8 cellular contexts compared by ENCODE assay signal in the genomic region with DNA sequence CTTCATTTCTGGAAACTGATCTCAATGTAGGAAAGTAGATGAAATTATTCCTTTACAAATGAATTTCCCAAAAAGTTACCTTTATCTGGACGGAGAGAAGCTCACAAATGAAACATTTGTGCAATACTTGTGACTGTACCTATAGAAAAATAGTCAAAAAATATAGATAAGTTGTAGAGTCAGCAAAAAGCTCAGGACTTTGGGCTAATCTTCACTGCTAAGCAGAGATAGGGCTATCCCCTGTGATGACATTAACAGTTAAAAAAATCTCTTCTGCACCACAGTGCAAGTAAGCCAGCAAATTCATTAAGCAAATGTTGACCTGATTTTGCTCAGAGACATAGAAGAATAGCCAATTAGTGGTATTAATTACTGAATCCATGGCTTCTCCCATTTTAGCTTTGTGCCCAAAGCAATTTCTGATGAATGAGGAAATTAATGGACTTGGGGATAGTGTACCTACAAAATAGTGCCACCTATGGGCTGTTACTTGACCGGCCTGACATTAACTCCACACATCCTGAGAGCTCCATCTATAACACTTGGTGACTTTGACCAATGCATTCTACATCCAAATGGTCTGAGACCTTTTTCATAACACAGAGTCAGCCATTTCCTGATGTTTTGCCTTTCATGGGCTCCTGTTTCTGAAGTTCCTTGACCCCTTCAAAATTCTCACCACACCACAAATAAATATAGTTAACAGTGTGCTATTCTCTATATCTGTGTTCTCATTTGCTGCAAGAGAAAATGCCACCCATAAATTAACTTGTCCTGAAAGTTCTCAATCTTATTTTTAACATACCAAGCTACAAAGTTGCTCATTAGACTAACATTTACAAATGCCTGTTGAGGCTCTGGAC.
DNase-seq lines count a peak whose midpoint lies in the region; ATAC-seq and TF ChIP-seq lines count a peak whose summit lies in the region.

No MANE protein-coding gene starts in this region.

- TF ChIP-seq CTCF in A673 (conservative IDR thresholded peaks at IDR 0.05; ENCODE audit: low read depth, low read length) (peak; percentile 74), GM12874 (IDR thresholded peaks at IDR 0.05; ENCODE audit: insufficient read depth, low read depth, low read length) (peak; percentile 59), esophagus muscularis mucosa (IDR thresholded peaks at IDR 0.05) (peak in 2 of 3 experiments; percentile 36 to 52), parathyroid adenoma (IDR thresholded peaks at IDR 0.05) (peak; percentile 54)

- H3K27me3 ChIP-seq in A673 (replicated peaks; ENCODE audit: insufficient read depth, low read depth, low read length, poor library complexity) (no peaks in the 10 kb centered on the region), esophagus muscularis mucosa (no peaks in the 10 kb centered on the region), parathyroid adenoma (ENCODE audit: control insufficient read depth, insufficient read depth, low read length) (no peaks in the 10 kb centered on the region)

- CTCF ChIA-PET in A673 (lab: Charles Lee), result interaction anchor here (0.6 to 1.6 kb wide), 3 partner anchors 10 to 275 kb away, joined by 3 to 9 read pairs (median 5); no protein-coding TSS in a partner anchor

- no peak overlapping the region for H3K4me3 ChIP-seq in A673 (ENCODE audit: low read depth, low read length, poor library complexity, severe bottlenecking)
- no peak overlapping the region for H3K4me3 ChIP-seq in esophagus muscularis mucosa
- H3K4me3 ChIP-seq in parathyroid adenoma (ENCODE audit: low read depth, low read length), result no peak overlapping the region

- 86% methylated on average over 2 of the region's 2 CpGs for WGBS in esophagus muscularis mucosa

- no peak for TF ChIP-seq EP300 in esophagus muscularis mucosa (IDR thresholded peaks at IDR 0.05)

- POLR2A ChIA-PET in A673 (lab: Charles Lee; ENCODE audit: low non-redundant PET), result no interaction called here

- H3K36me3 ChIP-seq in A673 (ENCODE audit: insufficient read depth, low read length, poor library complexity, severe bottlenecking) (no peaks in the 10 kb centered on the region), esophagus muscularis mucosa (no peaks in the 10 kb centered on the region), parathyroid adenoma (ENCODE audit: control insufficient read depth, insufficient read depth, low read length) (no peaks in the 10 kb centered on the region)

- BruUV-seq in A673 (replicated peaks; lab: Mats Ljungman, UMichigan), result no TSS peak

- H3K79me2 ChIP-seq in parathyroid adenoma, result no peaks in the 10 kb centered on the region

- DNase-seq in A673 (ENCODE audit: low spot score) (peak; percentile 39), OCI-M1 (lab: John Stamatoyannopoulos, UW) (peak; percentile 43), esophagus muscularis mucosa (ENCODE audit: extremely low spot score) (no peak), GDM1 (lab: John Stamatoyannopoulos, UW) (no peak)
- DNase-seq in activated CD4-positive, alpha-beta T cell treated with anti-CD3 and anti-CD28 coated beads for 48 hours, result no peak

- H3K9me3 ChIP-seq in A673 (ENCODE audit: low read depth, low read length, poor library complexity, severe bottlenecking) (no peaks in the 10 kb centered on the region), esophagus muscularis mucosa (no peaks in the 10 kb centered on the region), parathyroid adenoma (ENCODE audit: control insufficient read depth, low read length) (no peaks in the 10 kb centered on the region)

- no peak overlapping the region for H3K27ac ChIP-seq in A673 (ENCODE audit: low read depth, low read length, poor library complexity, severe bottlenecking)
- H3K27ac ChIP-seq in esophagus muscularis mucosa (replicated peaks in 1 of 4), result no peak overlapping the region
- H3K27ac ChIP-seq in parathyroid adenoma, result no peak overlapping the region

- TF ChIP-seq POLR2A in esophagus muscularis mucosa (IDR thresholded peaks at IDR 0.05; ENCODE audit: low read depth), result no peak

- intact Hi-C loops in A673 (cut with micrococcal nuclease; ENCODE audit: unreplicated experiment), result loop anchor here (1.0 to 5.0 kb wide), 2 partner anchors 59 to 298 kb away; no protein-coding TSS in a partner anchor
- intact Hi-C loops in esophagus muscularis mucosa (cut with DNase I), result no loop called here

- peak; percentile 61 for ATAC-seq in HG03342 (IDR thresholded peaks at IDR 0.05; ENCODE audit: unreplicated experiment)

- peaks cover 14% of the 10 kb centered on the region for H3K4me1 ChIP-seq in A673 (ENCODE audit: insufficient read depth, low read length, poor library complexity, severe bottlenecking)
- H3K4me1 ChIP-seq in esophagus muscularis mucosa, result peaks cover 0 to 9% (median 1%) of the 10 kb centered on the region in 4 donors
- no peaks in the 10 kb centered on the region for H3K4me1 ChIP-seq in parathyroid adenoma

- H3K4me2 ChIP-seq in parathyroid adenoma (ENCODE audit: low read length), result no peak overlapping the region

- no peak overlapping the region for H2AFZ ChIP-seq in parathyroid adenoma

- no peak overlapping the region for H3K9ac ChIP-seq in parathyroid adenoma

Comparison
In these comparisons a context has a peak if more than half of its experiments do, and no peak if none do; other contexts are left out.
1. DNase-seq: peak in A673 (single experiment) and OCI-M1 (single experiment); none in esophagus muscularis mucosa (single experiment), activated CD4-positive, alpha-beta T cell treated with anti-CD3 and anti-CD28 coated beads for 48 hours (single experiment) and GDM1 (single experiment).
2. Peak in every context shown above with its lines, with median percentiles within 50 percentile points of each other: CTCF ChIP-seq.